Comparison of ENCODE assay signal across 19 cellular contexts in the genomic region with DNA sequence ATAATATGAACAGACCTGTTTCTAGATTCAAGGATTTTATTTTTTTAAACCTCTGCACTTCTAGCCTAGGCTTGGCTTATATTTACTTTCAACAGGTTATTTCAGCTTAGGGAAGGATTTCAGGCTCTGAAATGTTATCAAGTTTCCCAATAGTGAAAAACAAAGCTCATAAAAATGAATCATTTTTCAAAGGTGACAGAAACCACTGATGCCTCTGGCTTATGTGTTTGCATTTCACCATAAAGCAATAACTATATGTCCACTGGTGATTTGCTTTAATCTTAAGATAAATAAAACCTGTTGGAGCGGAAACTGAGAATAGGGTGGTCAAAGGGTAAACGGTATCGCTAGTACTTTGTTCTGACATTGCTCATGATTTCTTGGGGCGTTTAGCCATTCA.
DNase-seq lines count a peak whose midpoint lies in the region; ATAC-seq, FAIRE-seq and TF ChIP-seq lines count a peak whose summit lies in the region.
"Had no signal": no experiment of that assay in that cellular context is flagged by ENCODE, and none has a peak within 500 bp of the region (broad histone marks: within the 10 kb centered on the region; RNA-seq: fewer than 3 reads in every experiment).

No MANE protein-coding gene starts in this region.

- H3K4me1 ChIP-seq in small intestine (ENCODE audit: control insufficient read depth in 2 of 2, insufficient read depth in 1 of 2, low read depth in 1 of 2, low read length in 1 of 2), result no peaks in the 10 kb centered on the region

- no peak for TF ChIP-seq CTCF in GM20000 (IDR thresholded peaks at IDR 0.05; ENCODE audit: extremely low read depth, missing control alignments)

- H3K36me3 ChIP-seq in small intestine (ENCODE audit: control insufficient read depth in 2 of 2, insufficient read depth in 2 of 2, low read length in 2 of 2), result no peaks in the 10 kb centered on the region

- H3K27ac ChIP-seq in small intestine (ENCODE audit: low read depth in 1 of 2, low read length in 1 of 2), result no peak overlapping the region
- H3K27ac ChIP-seq: C4-2B, KMS-11 had no signal

- no peaks in the 10 kb centered on the region for H3K9me3 ChIP-seq in small intestine (ENCODE audit: control insufficient read depth, low read depth)

- no peak overlapping the region for H3K4me3 ChIP-seq in small intestine (ENCODE audit: low read depth in 1 of 2, low read length in 2 of 2)
- H3K4me3 ChIP-seq: GM23338 had no signal

- H3K27me3 ChIP-seq in small intestine (ENCODE audit: control insufficient read depth in 2 of 2, insufficient read depth in 2 of 2, low read length in 2 of 2), result no peaks in the 10 kb centered on the region

- 17 to 67% (median 21%) methylated on average over 4 of the region's 4 CpGs for WGBS in small intestine, 3 donors

- DNase-seq in LoVo (ENCODE audit: low spot score) (peak; percentile 46), SHP77 (lab: John Stamatoyannopoulos, UW) (peak; percentile 64 to 66), left kidney (ENCODE audit: low read depth, low spot score) (peak; percentile 47), small intestine (peak; percentile 92), GM20000 (ENCODE audit: low spot score) (no peak), HTR-8/SVneo (ENCODE audit: insufficient read length, low spot score) (no peak), CD1c-positive myeloid dendritic cell (ENCODE audit: extremely low spot score) (no peak)
- DNase-seq: AML-193; DMS 273 treated with DMSO at 0.1 percent for 48 hours; GDM1; HCEC 1CT; NCI-H1417 treated with DMSO at 0.1 percent for 48 hours; NCI-H1930; NCI-H2171; NK-92 treated with Interleukin-12 subunit alpha and Interleukin-12 subunit beta, amount 100 ng/mL, for 24 hours had no signal

- peak; percentile 88 for FAIRE-seq in small intestine (lab: Jason Lieb, UNC)
- FAIRE-seq in HTR-8/SVneo (lab: Jason Lieb, UNC), result no peak

- no peak for ATAC-seq in GM21381 (IDR thresholded peaks at IDR 0.05; ENCODE audit: unreplicated experiment)
- ATAC-seq: GM23338 had no signal

Comparison
In these comparisons a context has a peak if more than half of its experiments do, and no peak if none do; other contexts are left out.
1. DNase-seq: peak in LoVo (single experiment), SHP77 (2 of 2), left kidney (single experiment) and small intestine (single experiment); none in GM20000 (single experiment), HTR-8/SVneo (single experiment) and CD1c-positive myeloid dendritic cell (single experiment).